In genomic region chr4:40875507-40876150, GRCh38 we compare ENCODE assay signal across 19 cellular contexts.
DNase-seq lines count a peak whose midpoint lies in the region; ATAC-seq and TF ChIP-seq lines count a peak whose summit lies in the region.
"Had no signal": no experiment of that assay in that cellular context is flagged by ENCODE, and none has a peak within 500 bp of the region (broad histone marks: within the 10 kb centered on the region; RNA-seq: fewer than 3 reads in every experiment).

No MANE protein-coding gene starts in this region.

- no peaks in the 10 kb centered on the region for H3K23me2 ChIP-seq in H9 (ENCODE audit: insufficient read length, low read depth, low read length, poor library complexity, severe bottlenecking)

- no peak overlapping the region for H2BK12ac ChIP-seq in H9 (ENCODE audit: insufficient read length, low read depth, low read length)

- no peak overlapping the region for H3K14ac ChIP-seq in H9 (ENCODE audit: insufficient read depth, low read length)

- ATAC-seq in GM21423 (IDR thresholded peaks at IDR 0.05; ENCODE audit: unreplicated experiment) (peak; percentile 76), HG03196 (IDR thresholded peaks at IDR 0.05; ENCODE audit: unreplicated experiment) (peak; percentile 71), gastrocnemius medialis (no peak)
- no peak for ATAC-seq in activated naive CD8-positive, alpha-beta T cell treated with anti-CD3 and anti-CD28 coated beads, Interleukin-2, amount 50 U/mL, for 24 hours
- ATAC-seq: Panc1, psoas muscle had no signal

- no peak overlapping the region for H4K91ac ChIP-seq in H9 (ENCODE audit: insufficient read length, low read depth, low read length)

- H3K27ac Mint-ChIP-seq in endodermal cell (peak overlapping the region; percentile 78), progenitor cell of endocrine pancreas (peak overlapping the region; percentile 7), H9 (no peak overlapping the region)
- H3K27ac Mint-ChIP-seq in activated naive CD8-positive, alpha-beta T cell treated with anti-CD3 and anti-CD28 coated beads, Interleukin-2, amount 50 U/mL, for 24 hours = no peak overlapping the region
- H3K27ac Mint-ChIP-seq: type B pancreatic cell had no signal

- no peak overlapping the region for H2AK5ac ChIP-seq in H9 (ENCODE audit: insufficient read length, low read length)

- H3K4me1 Mint-ChIP-seq in endodermal cell = peaks cover 45% of the 10 kb centered on the region
- H3K4me1 Mint-ChIP-seq in progenitor cell of endocrine pancreas (ENCODE audit: low read depth) = peaks cover 35% of the 10 kb centered on the region
- peaks cover 12 to 15% of the 10 kb centered on the region in 2 experiments for H3K4me1 Mint-ChIP-seq in H9
- H3K4me1 Mint-ChIP-seq in activated naive CD8-positive, alpha-beta T cell treated with anti-CD3 and anti-CD28 coated beads, Interleukin-2, amount 50 U/mL, for 24 hours = no peaks in the 10 kb centered on the region

- no peak overlapping the region for H4K8ac ChIP-seq in H9 (replicated peaks; ENCODE audit: insufficient read length, low read depth, low read length)

- no peak overlapping the region for H3K4me2 ChIP-seq in H9 (ENCODE audit: insufficient read depth, insufficient read length, low read length)

- no peak overlapping the region for H3K4ac ChIP-seq in H9 (ENCODE audit: low read depth, low read length)

- no peaks in the 10 kb centered on the region for H3K79me1 ChIP-seq in H9 (ENCODE audit: insufficient read depth, low read depth, low read length, poor library complexity, severe bottlenecking)

- no peaks in the 10 kb centered on the region for H3K27me3 Mint-ChIP-seq in endodermal cell (ENCODE audit: insufficient read depth)
- H3K27me3 Mint-ChIP-seq in progenitor cell of endocrine pancreas = no peaks in the 10 kb centered on the region
- no peaks in the 10 kb centered on the region; the same call in 1 of the 2 replicates for H3K27me3 Mint-ChIP-seq in H9 (ENCODE audit: low read depth)
- peaks cover 4% of the 10 kb centered on the region for H3K27me3 Mint-ChIP-seq in activated naive CD8-positive, alpha-beta T cell treated with anti-CD3 and anti-CD28 coated beads, Interleukin-2, amount 50 U/mL, for 24 hours
- H3K27me3 Mint-ChIP-seq: type B pancreatic cell had no signal

- in situ Hi-C loops in gastrocnemius medialis (cut with MboI; ENCODE audit: low sequenced_read_pairs in 4 of 4) = no loop called here

- no peak overlapping the region for H2BK120ac ChIP-seq in H9 (ENCODE audit: low read depth, low read length, poor library complexity, severe bottlenecking)

- H3K9ac ChIP-seq in endodermal cell (ENCODE audit: extremely low read depth, low read length, poor library complexity, severe bottlenecking) (no peak overlapping the region), H9 (ENCODE audit: extremely low read depth, insufficient read length, low read length) (no peak overlapping the region)

- H4K5ac ChIP-seq in H9 (ENCODE audit: insufficient read length, low read depth, low read length) = no peak overlapping the region

- H3K27ac ChIP-seq in endodermal cell (ENCODE audit: low read depth, low read length) (no peak overlapping the region), H9 (ENCODE audit: insufficient read length, low read depth, low read length) (no peak overlapping the region), gastrocnemius medialis (no peak overlapping the region)
- H3K27ac ChIP-seq: neutrophil, psoas muscle had no signal

- peaks cover 18% of the 10 kb centered on the region for H3K36me3 Mint-ChIP-seq in endodermal cell (ENCODE audit: low read depth)
- peaks cover 8% of the 10 kb centered on the region for H3K36me3 Mint-ChIP-seq in progenitor cell of endocrine pancreas (ENCODE audit: insufficient read depth)
- H3K36me3 Mint-ChIP-seq in H9 (ENCODE audit: insufficient read depth in 1 of 3, low read depth in 3 of 3) = peaks cover 0 to 3% (median 1%) of the 10 kb centered on the region in 3 experiments; a peak in 2 of 7 replicates
- no peaks in the 10 kb centered on the region for H3K36me3 Mint-ChIP-seq in activated naive CD8-positive, alpha-beta T cell treated with anti-CD3 and anti-CD28 coated beads, Interleukin-2, amount 50 U/mL, for 24 hours (ENCODE audit: low read depth)

- H3K9me3 Mint-ChIP-seq in endodermal cell = no peaks in the 10 kb centered on the region
- H3K9me3 Mint-ChIP-seq in progenitor cell of endocrine pancreas (ENCODE audit: low read depth) = no peaks in the 10 kb centered on the region
- H3K9me3 Mint-ChIP-seq in H9 = no peaks in the 10 kb centered on the region
- no peaks in the 10 kb centered on the region for H3K9me3 Mint-ChIP-seq in activated naive CD8-positive, alpha-beta T cell treated with anti-CD3 and anti-CD28 coated beads, Interleukin-2, amount 50 U/mL, for 24 hours
- H3K9me3 Mint-ChIP-seq: type B pancreatic cell had no signal

- H3K23ac ChIP-seq in H9 (ENCODE audit: insufficient read length, low read depth, low read length) = no peak overlapping the region

- intact Hi-C loops in gastrocnemius medialis (cut with DNase I; ENCODE audit: low total_unique reads) = no loop called here

- H3K27me3 ChIP-seq in endodermal cell (ENCODE audit: control insufficient read depth, insufficient read depth, low read length, poor library complexity, severe bottlenecking) (no peaks in the 10 kb centered on the region), H9 (ENCODE audit: insufficient read depth, low read length) (no peaks in the 10 kb centered on the region), gastrocnemius medialis (no peaks in the 10 kb centered on the region)
- H3K27me3 ChIP-seq: neutrophil had no signal

- H2BK5ac ChIP-seq in H9 (ENCODE audit: insufficient read length, low read length) = no peak overlapping the region

- no peak overlapping the region for H3K4me3 ChIP-seq in endodermal cell (ENCODE audit: low read length)
- no peak overlapping the region for H3K4me3 ChIP-seq in gastrocnemius medialis
- H3K4me3 ChIP-seq: HAP-1, psoas muscle had no signal

- no peak for TF ChIP-seq POLR2A in gastrocnemius medialis (IDR thresholded peaks at IDR 0.05)

- H3K9me3 ChIP-seq in endodermal cell (ENCODE audit: control insufficient read depth, low read length) = no peaks in the 10 kb centered on the region
- no peaks in the 10 kb centered on the region for H3K9me3 ChIP-seq in H9 (ENCODE audit: control insufficient read depth, low read depth, low read length)
- H3K9me3 ChIP-seq in gastrocnemius medialis = no peaks in the 10 kb centered on the region
- H3K9me3 ChIP-seq: HAP-1, neutrophil, psoas muscle had no signal

- no peak overlapping the region for H2BK20ac ChIP-seq in H9 (ENCODE audit: low read depth, low read length, poor library complexity, severe bottlenecking)

- H3K36me3 ChIP-seq in endodermal cell (ENCODE audit: control insufficient read depth, insufficient read depth, low read length) = peaks cover 3% of the 10 kb centered on the region
- peaks cover 0 to 2% of the 10 kb centered on the region in 2 donors for H3K36me3 ChIP-seq in gastrocnemius medialis
- H3K36me3 ChIP-seq: HAP-1, neutrophil had no signal

- no peak overlapping the region for H3K18ac ChIP-seq in H9 (ENCODE audit: insufficient read length, low read depth, low read length)

- no peak overlapping the region for H2AFZ ChIP-seq in H9 (ENCODE audit: low read length)

- H4K20me1 ChIP-seq in H9 (ENCODE audit: control insufficient read depth, insufficient read depth, insufficient read length) = no peaks in the 10 kb centered on the region

- WGBS in endodermal cell (ENCODE audit: insufficient coverage in 1 of 2, insufficient read length in 1 of 2), 2 experiments = 94% methylated on average over 1 of the region's 1 CpG; no CpG with 5 or more reads in 1 of the 2 experiments
- no CpG with 5 or more reads among the region's 1 CpG for WGBS in H9 (ENCODE audit: extremely low coverage, insufficient read length, low lambda C conversion rate)

- H2BK15ac ChIP-seq in H9 (ENCODE audit: low read depth, low read length) = no peak overlapping the region

- H3T11ph ChIP-seq in H9 (ENCODE audit: low read length) = no peak overlapping the region

- TF ChIP-seq CTCF in endodermal cell (conservative IDR thresholded peaks at IDR 0.05) = no peak
- TF ChIP-seq CTCF in progenitor cell of endocrine pancreas (IDR thresholded peaks at IDR 0.05; ENCODE audit: unreplicated experiment) = no peak
- no peak for TF ChIP-seq CTCF in H9 (conservative IDR thresholded peaks at IDR 0.05)
- TF ChIP-seq CTCF in gastrocnemius medialis (IDR thresholded peaks at IDR 0.05 in 4 of 5, conservative IDR thresholded peaks at IDR 0.05 in 1 of 5) = no peak

- H3K79me2 ChIP-seq in H9 (ENCODE audit: insufficient read depth, low read length) = no peaks in the 10 kb centered on the region

- H3K56ac ChIP-seq in H9 (ENCODE audit: insufficient read length, low read depth, low read length) = no peak overlapping the region

- H3K4me3 Mint-ChIP-seq in endodermal cell = no peak overlapping the region
- H3K4me3 Mint-ChIP-seq in progenitor cell of endocrine pancreas (ENCODE audit: low read depth) = no peak overlapping the region
- no peak overlapping the region for H3K4me3 Mint-ChIP-seq in H9
- H3K4me3 Mint-ChIP-seq in activated naive CD8-positive, alpha-beta T cell treated with anti-CD3 and anti-CD28 coated beads, Interleukin-2, amount 50 U/mL, for 24 hours = no peak overlapping the region
- H3K4me3 Mint-ChIP-seq: type B pancreatic cell had no signal

- H3K4me1 ChIP-seq in endodermal cell (ENCODE audit: control insufficient read depth, insufficient read depth, low read length) = peaks cover 24% of the 10 kb centered on the region
- no peaks in the 10 kb centered on the region for H3K4me1 ChIP-seq in H9 (ENCODE audit: insufficient read depth, low read length)
- no peaks in the 10 kb centered on the region for H3K4me1 ChIP-seq in gastrocnemius medialis
- H3K4me1 ChIP-seq: HAP-1, psoas muscle had no signal

- DNase-seq in endodermal cell (no peak), progenitor cell of endocrine pancreas (ENCODE audit: low spot score, unreplicated experiment) (no peak), NCI-H1092 treated with DMSO at 0.1 percent for 48 hours (lab: John Stamatoyannopoulos, UW) (no peak), H9 (no peak), gastrocnemius medialis (no peak)
- no peak for DNase-seq in activated naive CD8-positive, alpha-beta T cell treated with anti-CD3 and anti-CD28 coated beads, Interleukin-2, amount 50 U/mL, for 24 hours
- DNase-seq: activated gamma-delta T cell treated with Interleukin-2 at 50 U/mL for 16 hours; activated T-cell treated with anti-CD3 and anti-CD28 coated beads, Interleukin-2, amount 50 U/mL, for 1 hour; effector CD4-positive, alpha-beta T cell; MV-4-11; NCI-H1694; NCI-H2171; psoas muscle had no signal

Comparison
In these comparisons a context has a peak if more than half of its experiments do, and no peak if none do; other contexts are left out.
1. ATAC-seq: peak in GM21423 (single experiment) and HG03196 (single experiment); none in activated naive CD8-positive, alpha-beta T cell treated with anti-CD3 and anti-CD28 coated beads, Interleukin-2, amount 50 U/mL, for 24 hours (single experiment) and gastrocnemius medialis (0 of 2).
2. H3K27ac Mint-ChIP-seq: peak in endodermal cell (single experiment) and progenitor cell of endocrine pancreas (single experiment); none in H9 (0 of 3) and activated naive CD8-positive, alpha-beta T cell treated with anti-CD3 and anti-CD28 coated beads, Interleukin-2, amount 50 U/mL, for 24 hours (single experiment).